In the genomic region with DNA sequence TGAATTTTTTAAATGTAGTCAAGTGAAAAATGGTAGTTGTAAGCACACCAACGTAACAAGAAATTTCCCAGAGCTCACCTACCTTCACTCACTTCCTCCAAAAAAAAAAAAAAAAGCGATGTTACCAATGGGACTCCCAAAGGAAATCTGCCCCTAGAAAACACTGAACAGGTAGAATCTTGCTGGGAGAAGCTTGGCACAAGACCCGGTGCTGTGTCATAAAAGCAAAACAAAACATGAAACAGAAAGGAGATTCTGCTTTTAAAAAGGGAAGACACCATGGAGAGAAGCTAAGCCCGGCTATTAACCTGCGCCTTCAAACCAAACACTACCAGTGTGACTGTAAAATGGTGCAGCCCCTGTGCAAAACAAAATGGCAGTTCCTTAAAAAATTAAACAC, we compare ENCODE assay signal across 33 cellular contexts. TPM values are rescaled to one million over a fixed set of nuclear protein-coding genes. Genes with fewer than 3 reads are reported as not detected.
"Had no signal": no experiment of that assay in that cellular context is flagged by ENCODE, and none has a peak within 500 bp of the region (broad histone marks: within the 10 kb centered on the region; RNA-seq: fewer than 3 reads in every experiment).

No MANE protein-coding gene starts in this region.

- H3K4me3 ChIP-seq: adrenal gland, body of pancreas, heart left ventricle, mucosa of descending colon, ovary, psoas muscle, sigmoid colon, uterus had no signal

- H3K36me3 ChIP-seq: ovary, uterus had no signal

- H3K4me1 ChIP-seq: adrenal gland, body of pancreas, uterus had no signal

- H3K9me3 ChIP-seq: adrenal gland, body of pancreas, mucosa of descending colon, ovary, psoas muscle, sigmoid colon, uterus had no signal

- ATAC-seq: body of pancreas; heart left ventricle; mucosa of descending colon; natural killer cell treated with Interleukin-12 subunit alpha and Interleukin-12 subunit beta and Interleukin-15 and Interleukin-18, amount 100 ng/mL, for 72 hours; psoas muscle; stimulated activated memory B cell treated with anti-CD40 and anti-IgM and Interleukin-4, amounts not matched to agents 10 μg/mL and 1 μg/mL and 100 μg/mL, for 72 hours; stimulated activated naive CD8-positive, alpha-beta T cell treated with anti-CD3 and anti-CD28 coated beads, Interleukin-15, amount 100 ng/mL, for 72 hours; T-cell had no signal

- H3K27me3 ChIP-seq: adrenal gland, body of pancreas, heart left ventricle, ovary, sigmoid colon, uterus had no signal

- H3K27ac ChIP-seq: adrenal gland, body of pancreas, heart left ventricle, ovary, psoas muscle, uterus had no signal

- DNase-seq: activated CD4-positive, alpha-beta T cell treated with anti-CD3 and anti-CD28 coated beads for 4 hours; activated CD4-positive, alpha-beta T cell treated with anti-CD3 and anti-CD28 coated beads, Interleukin-2, amount 50 U/mL, for 4 hours; activated CD4-positive, CD25-positive, alpha-beta regulatory T cell; activated effector memory CD4-positive, alpha-beta T cell treated with Interleukin-2 at 50 U/mL for 16 hours; activated naive CD4-positive, alpha-beta T cell treated with anti-CD3 and anti-CD28 coated beads for 36 hours; activated naive CD8-positive, alpha-beta T cell treated with anti-CD3 and anti-CD28 coated beads for 36 hours; activated T-cell treated with anti-CD3 and anti-CD28 coated beads for 4 hours; aorta; body of pancreas; caudate nucleus; foreskin fibroblast; heart left ventricle; hypothalamus; immature natural killer cell; mesendoderm; mucosa of descending colon; ovary; psoas muscle; sigmoid colon; small intestine; stimulated activated CD4-positive, alpha-beta T cell treated with anti-CD3 and anti-CD28 coated beads, Interleukin-1b, Interleukin-23, amount 100 ng/mL, for 48 hours; stimulated activated CD4-positive, alpha-beta T cell treated with anti-CD3 and anti-CD28 coated beads, Interleukin-4, amount 100 ng/mL, for 4 hours; stimulated activated CD8-positive, alpha-beta memory T cell treated with anti-CD3 and anti-CD28 coated beads, Interleukin-4, amount 100 ng/mL, for 48 hours; stimulated activated naive CD8-positive, alpha-beta T cell treated with anti-CD3 and anti-CD28 coated beads, Interleukin-15, amount 100 ng/mL, for 72 hours; substantia nigra; T-cell; uterus had no signal

RNA-seq across cellular contexts. Expression of gene PGPEP1L, which starts 40.5 kb away (rescaled TPM):
- total RNA-seq: activated naive CD4-positive, alpha-beta T cell treated with anti-CD3 and anti-CD28 coated beads for 36 hours; activated naive CD8-positive, alpha-beta T cell treated with anti-CD3 and anti-CD28 coated beads for 36 hours; adrenal gland; body of pancreas; epithelial cell of proximal tubule; lower leg skin; mucosa of descending colon; myocyte; natural killer cell treated with Interleukin-12 subunit alpha and Interleukin-12 subunit beta and Interleukin-15 and Interleukin-18, amount 100 ng/mL, for 72 hours; ovary; T-cell had no signal
- polyA plus RNA-seq: immature natural killer cell, sigmoid colon had no signal
